In genomic region chr6:41698350-41698781, GRCh38 we compare ENCODE assay signal across 14 cellular contexts. TPM values are rescaled to one million over a fixed set of nuclear protein-coding genes. Genes with fewer than 3 reads are reported as not detected.
A peak's percentile ranks its signal among the peaks of the same experiment; 100 is the strongest.
DNase-seq lines count a peak whose midpoint lies in the region; ATAC-seq and TF ChIP-seq lines count a peak whose summit lies in the region.
"Had no signal": no experiment of that assay in that cellular context is flagged by ENCODE, and none has a peak within 500 bp of the region (broad histone marks: within the 10 kb centered on the region; RNA-seq: fewer than 3 reads in every experiment).

No MANE protein-coding gene starts in this region.

- no peak for ATAC-seq in activated naive CD4-positive, alpha-beta T cell treated with anti-CD3 and anti-CD28 coated beads, Interleukin-2, amount 50 U/mL, for 72 hours
- ATAC-seq in GM21737 (IDR thresholded peaks at IDR 0.05; ENCODE audit: unreplicated experiment), result no peak

- H3K27me3 ChIP-seq in uterus (no peaks in the 10 kb centered on the region), A673 (replicated peaks; ENCODE audit: insufficient read depth, low read depth, low read length, poor library complexity) (no peaks in the 10 kb centered on the region)

- H3K27me3 Mint-ChIP-seq in activated naive CD4-positive, alpha-beta T cell treated with anti-CD3 and anti-CD28 coated beads, Interleukin-2, amount 50 U/mL, for 24 hours, result no peaks in the 10 kb centered on the region
- peaks cover under 1% of the 10 kb centered on the region for H3K27me3 Mint-ChIP-seq in mesothelial cell of epicardium (ENCODE audit: low read depth)
- H3K27me3 Mint-ChIP-seq: activated naive CD8-positive, alpha-beta T cell treated with anti-CD3 and anti-CD28 coated beads, Interleukin-2, amount 10 ng/mL, durations not matched to agents 7 days and 5 days had no signal

- BruUV-seq in A673 (replicated peaks; lab: Mats Ljungman, UMichigan), result no TSS peak

- H3K36me3 ChIP-seq in uterus, result no peaks in the 10 kb centered on the region
- H3K36me3 ChIP-seq in A673 (ENCODE audit: insufficient read depth, low read length, poor library complexity, severe bottlenecking), result no peaks in the 10 kb centered on the region

- DNase-seq in activated naive CD4-positive, alpha-beta T cell treated with anti-CD3 and anti-CD28 coated beads, Interleukin-2, amount 50 U/mL, for 72 hours (ENCODE audit: low spot score in 2 of 2), result no peak
- DNase-seq in dermis microvascular lymphatic vessel endothelial cell (ENCODE audit: low read depth in 2 of 2), result peak; percentile 62 to 93
- DNase-seq in mesothelial cell of epicardium (ENCODE audit: low spot score in 2 of 2, unreplicated experiment in 2 of 2), result no peak
- no peak for DNase-seq in uterus
- DNase-seq in A673 (ENCODE audit: low spot score), result no peak
- DNase-seq in T-helper 2 cell, result no peak
- DNase-seq: activated naive CD8-positive, alpha-beta T cell treated with anti-CD3 and anti-CD28 coated beads, Interleukin-2, amount 10 ng/mL, durations not matched to agents 7 days and 5 days; NCI-H526 treated with DMSO at 0.1 percent for 48 hours; stimulated activated CD4-positive, alpha-beta T cell treated with anti-CD3 and anti-CD28 coated beads, Interleukin-1b, Interleukin-23, amount 100 ng/mL, for 48 hours; T-helper 9 cell had no signal

- no peaks in the 10 kb centered on the region for H3K9me3 Mint-ChIP-seq in activated naive CD4-positive, alpha-beta T cell treated with anti-CD3 and anti-CD28 coated beads, Interleukin-2, amount 50 U/mL, for 24 hours
- no peaks in the 10 kb centered on the region for H3K9me3 Mint-ChIP-seq in activated naive CD4-positive, alpha-beta T cell treated with anti-CD3 and anti-CD28 coated beads, Interleukin-2, amount 50 U/mL, for 72 hours
- no peaks in the 10 kb centered on the region for H3K9me3 Mint-ChIP-seq in mesothelial cell of epicardium
- H3K9me3 Mint-ChIP-seq: activated naive CD8-positive, alpha-beta T cell treated with anti-CD3 and anti-CD28 coated beads, Interleukin-2, amount 10 ng/mL, durations not matched to agents 7 days and 5 days had no signal

- peak overlapping the region; percentile 14 to 22 for H3K27ac ChIP-seq in uterus
- no peak overlapping the region for H3K27ac ChIP-seq in A673 (ENCODE audit: low read depth, low read length, poor library complexity, severe bottlenecking)
- H3K27ac ChIP-seq: 22Rv1 had no signal

- H3K27ac Mint-ChIP-seq in activated naive CD4-positive, alpha-beta T cell treated with anti-CD3 and anti-CD28 coated beads, Interleukin-2, amount 50 U/mL, for 24 hours, result peak overlapping the region; percentile 23
- peak overlapping the region in 1 of 2 donors; percentile 23 for H3K27ac Mint-ChIP-seq in activated naive CD4-positive, alpha-beta T cell treated with anti-CD3 and anti-CD28 coated beads, Interleukin-2, amount 50 U/mL, for 72 hours
- H3K27ac Mint-ChIP-seq in mesothelial cell of epicardium, result peak overlapping the region; percentile 94
- H3K27ac Mint-ChIP-seq: activated naive CD8-positive, alpha-beta T cell treated with anti-CD3 and anti-CD28 coated beads, Interleukin-2, amount 10 ng/mL, durations not matched to agents 7 days and 5 days had no signal

- no peaks in the 10 kb centered on the region for H3K4me1 ChIP-seq in uterus
- peaks cover 17% of the 10 kb centered on the region for H3K4me1 ChIP-seq in A673 (ENCODE audit: insufficient read depth, low read length, poor library complexity, severe bottlenecking)

- TF ChIP-seq POLR2A in uterus (IDR thresholded peaks at IDR 0.05), result no peak

- TF ChIP-seq CTCF in mesothelial cell of epicardium (IDR thresholded peaks at IDR 0.05; ENCODE audit: unreplicated experiment) (no peak), uterus (IDR thresholded peaks at IDR 0.05) (no peak), A673 (conservative IDR thresholded peaks at IDR 0.05; ENCODE audit: low read depth, low read length) (no peak)

- no peaks in the 10 kb centered on the region for H3K4me1 Mint-ChIP-seq in activated naive CD4-positive, alpha-beta T cell treated with anti-CD3 and anti-CD28 coated beads, Interleukin-2, amount 50 U/mL, for 24 hours
- H3K4me1 Mint-ChIP-seq in mesothelial cell of epicardium, result peaks cover 22% of the 10 kb centered on the region

- intact Hi-C loops in uterus (cut with DNase I; ENCODE audit: low total_unique reads), result no loop called here
- intact Hi-C loops in A673 (cut with micrococcal nuclease; ENCODE audit: unreplicated experiment), result no loop called here

- H3K9me3 ChIP-seq in uterus, result no peaks in the 10 kb centered on the region
- no peaks in the 10 kb centered on the region for H3K9me3 ChIP-seq in A673 (ENCODE audit: low read depth, low read length, poor library complexity, severe bottlenecking)

- POLR2A ChIA-PET in A673 (lab: Charles Lee; ENCODE audit: low non-redundant PET), result no interaction called here

- no peaks in the 10 kb centered on the region for H3K36me3 Mint-ChIP-seq in activated naive CD4-positive, alpha-beta T cell treated with anti-CD3 and anti-CD28 coated beads, Interleukin-2, amount 50 U/mL, for 24 hours
- no peaks in the 10 kb centered on the region for H3K36me3 Mint-ChIP-seq in activated naive CD4-positive, alpha-beta T cell treated with anti-CD3 and anti-CD28 coated beads, Interleukin-2, amount 50 U/mL, for 72 hours
- H3K36me3 Mint-ChIP-seq in mesothelial cell of epicardium, result no peaks in the 10 kb centered on the region
- H3K36me3 Mint-ChIP-seq: activated naive CD8-positive, alpha-beta T cell treated with anti-CD3 and anti-CD28 coated beads, Interleukin-2, amount 10 ng/mL, durations not matched to agents 7 days and 5 days had no signal

- CTCF ChIA-PET in A673 (lab: Charles Lee), result no interaction called here

- H3K4me3 ChIP-seq in uterus, result no peak overlapping the region
- H3K4me3 ChIP-seq in A673 (ENCODE audit: low read depth, low read length, poor library complexity, severe bottlenecking), result no peak overlapping the region

- no peak overlapping the region for H3K4me3 Mint-ChIP-seq in activated naive CD4-positive, alpha-beta T cell treated with anti-CD3 and anti-CD28 coated beads, Interleukin-2, amount 50 U/mL, for 24 hours
- H3K4me3 Mint-ChIP-seq in mesothelial cell of epicardium, result no peak overlapping the region
- H3K4me3 Mint-ChIP-seq: activated naive CD8-positive, alpha-beta T cell treated with anti-CD3 and anti-CD28 coated beads, Interleukin-2, amount 10 ng/mL, durations not matched to agents 7 days and 5 days had no signal

RNA-seq across cellular contexts. Expression of gene TFEB, which starts 37.0 kb away (rescaled TPM):
- total RNA-seq in activated naive CD4-positive, alpha-beta T cell treated with anti-CD3 and anti-CD28 coated beads, Interleukin-2, amount 50 U/mL, for 72 hours, result 10 to 100 TPM in 1 of 2 donors, 1 to 10 TPM in 1; 3.0 to 14.4 TPM
- total RNA-seq in dermis microvascular lymphatic vessel endothelial cell (5.5 and 7.6 TPM in 2 replicates), mesothelial cell of epicardium (3.2 to 4.4 TPM (median 3.8 TPM) in 3 replicates), uterus (10 to 100 TPM in 3 of 4 donors, 1 to 10 TPM in 1; 8.8 to 31.7 (median 17.0) TPM), A673 (2021) (1.8 and 2.8 TPM in 2 replicates)

RNA-seq across cellular contexts. Expression of gene PGC, which starts 48.8 kb away (rescaled TPM):
- total RNA-seq in activated naive CD4-positive, alpha-beta T cell treated with anti-CD3 and anti-CD28 coated beads, Interleukin-2, amount 50 U/mL, for 72 hours, result not detected
- not detected in 2 replicates for total RNA-seq in dermis microvascular lymphatic vessel endothelial cell
- total RNA-seq in mesothelial cell of epicardium, result not detected in 3 replicates
- total RNA-seq in uterus, result 1 to 10 TPM in 1 of 4 donors, under 1 TPM in 1, not detected in 2; 0.91 to 2.1 TPM
- total RNA-seq in A673 (2021), result not detected in 2 replicates
- total RNA-seq: activated naive CD8-positive, alpha-beta T cell treated with anti-CD3 and anti-CD28 coated beads, Interleukin-2, amount 10 ng/mL, durations not matched to agents 7 days and 5 days; H1 had no signal

Comparison
In these comparisons a context has a peak if more than half of its experiments do, and no peak if none do; other contexts are left out.
1. DNase-seq: peak in dermis microvascular lymphatic vessel endothelial cell (2 of 2); none in activated naive CD4-positive, alpha-beta T cell treated with anti-CD3 and anti-CD28 coated beads, Interleukin-2, amount 50 U/mL, for 72 hours (0 of 2), mesothelial cell of epicardium (0 of 2), uterus (0 of 2), A673 (single experiment) and T-helper 2 cell (0 of 5).